Comparison of ENCODE assay signal across 19 cellular contexts in the genomic region with DNA sequence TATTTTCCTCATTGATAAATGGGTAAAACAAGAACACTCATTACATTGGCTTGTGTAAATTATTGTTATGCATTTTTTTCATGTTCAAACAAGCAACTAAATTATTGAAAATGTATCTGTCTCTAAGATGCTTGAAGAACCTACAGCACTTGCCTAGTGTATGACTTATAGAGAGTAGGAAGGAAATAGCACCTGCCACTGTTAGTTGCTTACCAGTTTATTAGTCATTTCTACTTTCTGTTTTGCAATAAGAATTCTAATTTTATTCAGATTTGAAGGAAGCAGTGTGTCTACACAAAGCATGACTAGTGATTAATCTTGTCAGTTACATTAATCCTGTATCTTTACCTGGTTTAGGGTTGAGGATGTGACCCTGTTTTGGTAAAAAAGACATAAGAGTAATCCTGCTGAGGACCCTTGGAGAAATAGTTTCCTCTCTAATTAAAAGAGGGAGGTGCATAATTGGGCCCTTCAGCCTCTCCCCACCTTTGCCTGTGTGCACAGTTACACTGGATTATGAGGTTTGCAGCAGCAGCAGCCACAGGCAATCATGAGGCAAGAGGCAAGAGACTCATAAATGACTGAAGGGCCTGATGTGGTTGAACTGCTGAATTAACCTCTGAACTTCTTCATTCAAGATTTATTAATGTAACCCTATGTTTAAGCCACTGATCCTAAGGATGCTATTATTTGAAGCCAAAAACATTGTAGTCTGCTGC.
"Had no signal": no experiment of that assay in that cellular context is flagged by ENCODE, and none has a peak within 500 bp of the region (broad histone marks: within the 10 kb centered on the region; RNA-seq: fewer than 3 reads in every experiment).

No MANE protein-coding gene starts in this region.

- H3K27me3 ChIP-seq: adrenal gland, esophagus muscularis mucosa, left lung, thyroid gland had no signal

- H3K9me3 ChIP-seq: adrenal gland, esophagus muscularis mucosa, left lung, thyroid gland had no signal

- H3K27ac ChIP-seq: adrenal gland, coronary artery, esophagus muscularis mucosa, left lung, thyroid gland had no signal

- ATAC-seq: activated CD8-positive, alpha-beta T cell treated with anti-CD3 and anti-CD28 coated beads for 36 hours; left lung; stimulated activated naive B cell treated with anti-CD40 and anti-IgM and Interleukin-4, amounts not matched to agents 10 μg/mL and 1 μg/mL and 100 μg/mL, for 72 hours; WTC11 had no signal

- H3K36me3 Mint-ChIP-seq: activated naive CD4-positive, alpha-beta T cell treated with anti-CD3 and anti-CD28 coated beads, Interleukin-2, amount 50 U/mL, for 24 hours; naive B cell; stimulated activated naive B cell treated with anti-CD40 and anti-IgM and Interleukin-4, amounts not matched to agents 10 μg/mL and 1 μg/mL and 100 μg/mL, for 72 hours; WTC11 had no signal

- H3K27ac Mint-ChIP-seq: activated CD8-positive, alpha-beta T cell treated with anti-CD3 and anti-CD28 coated beads for 36 hours; activated naive CD4-positive, alpha-beta T cell treated with anti-CD3 and anti-CD28 coated beads, Interleukin-2, amount 50 U/mL, for 24 hours; naive B cell; stimulated activated naive B cell treated with anti-CD40 and anti-IgM and Interleukin-4, amounts not matched to agents 10 μg/mL and 1 μg/mL and 100 μg/mL, for 72 hours; WTC11 had no signal

- H3K27me3 Mint-ChIP-seq: activated CD8-positive, alpha-beta T cell treated with anti-CD3 and anti-CD28 coated beads for 36 hours; activated naive CD4-positive, alpha-beta T cell treated with anti-CD3 and anti-CD28 coated beads, Interleukin-2, amount 50 U/mL, for 24 hours; central memory CD8-positive, alpha-beta T cell; naive B cell; stimulated activated naive B cell treated with anti-CD40 and anti-IgM and Interleukin-4, amounts not matched to agents 10 μg/mL and 1 μg/mL and 100 μg/mL, for 72 hours had no signal

- H3K4me3 ChIP-seq: adrenal gland, coronary artery, esophagus muscularis mucosa, left lung, thyroid gland had no signal

- H3K4me1 Mint-ChIP-seq: activated naive CD4-positive, alpha-beta T cell treated with anti-CD3 and anti-CD28 coated beads, Interleukin-2, amount 50 U/mL, for 24 hours; central memory CD8-positive, alpha-beta T cell; stimulated activated naive B cell treated with anti-CD40 and anti-IgM and Interleukin-4, amounts not matched to agents 10 μg/mL and 1 μg/mL and 100 μg/mL, for 72 hours; WTC11 had no signal

- H3K36me3 ChIP-seq: adrenal gland, esophagus muscularis mucosa, left lung, thyroid gland had no signal

- H3K4me3 Mint-ChIP-seq: activated CD8-positive, alpha-beta T cell treated with anti-CD3 and anti-CD28 coated beads for 36 hours; activated naive CD4-positive, alpha-beta T cell treated with anti-CD3 and anti-CD28 coated beads, Interleukin-2, amount 50 U/mL, for 24 hours; central memory CD8-positive, alpha-beta T cell; naive B cell; stimulated activated naive B cell treated with anti-CD40 and anti-IgM and Interleukin-4, amounts not matched to agents 10 μg/mL and 1 μg/mL and 100 μg/mL, for 72 hours; WTC11 had no signal

- DNase-seq: activated CD4-positive, alpha-beta T cell treated with anti-CD3 and anti-CD28 coated beads for 4 hours; activated CD8-positive, alpha-beta T cell treated with anti-CD3 and anti-CD28 coated beads for 36 hours; activated effector memory CD4-positive, alpha-beta T cell treated with anti-CD3 and anti-CD28 coated beads, Interleukin-2, amount 50 U/mL, for 16 hours; activated T-cell treated with anti-CD3 and anti-CD28 coated beads, Interleukin-2, amount 50 U/mL, for 48 hours; adrenal gland; hippocampal formation; kidney; left lung; naive B cell; posterior cingulate gyrus; retina; stimulated activated CD4-positive, alpha-beta T cell treated with anti-CD3 and anti-CD28 coated beads, Interleukin-2, amount 100 ng/mL, for 48 hours; stimulated activated naive B cell treated with anti-CD40 and anti-IgM and Interleukin-4, amounts not matched to agents 10 μg/mL and 1 μg/mL and 100 μg/mL, for 72 hours; thyroid gland had no signal

- H3K4me1 ChIP-seq: adrenal gland, esophagus muscularis mucosa, left lung, thyroid gland had no signal
